In the genomic region with DNA sequence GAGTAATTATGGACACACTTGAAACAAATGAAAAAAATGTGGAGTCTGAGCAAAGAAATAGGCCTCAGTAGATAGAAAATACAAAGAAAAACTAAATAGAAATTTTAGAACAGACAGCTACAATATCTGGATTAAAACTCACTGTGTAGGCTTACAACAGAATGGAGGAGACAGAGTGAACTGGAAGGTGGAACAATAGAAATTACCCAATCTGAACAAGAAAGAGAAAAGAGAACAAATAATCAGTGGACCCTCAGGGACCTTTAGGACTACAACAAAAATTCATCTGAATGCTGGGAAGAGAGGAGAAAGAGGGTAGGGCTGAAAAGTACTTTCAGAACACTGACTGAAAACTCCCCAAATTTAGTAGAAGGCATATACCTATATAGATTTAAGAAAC, we compare ENCODE assay signal across 16 cellular contexts.
DNase-seq lines count a peak whose midpoint lies in the region; ATAC-seq, FAIRE-seq and TF ChIP-seq lines count a peak whose summit lies in the region.
"Had no signal": no experiment of that assay in that cellular context is flagged by ENCODE, and none has a peak within 500 bp of the region (broad histone marks: within the 10 kb centered on the region; RNA-seq: fewer than 3 reads in every experiment).

No MANE protein-coding gene starts in this region.

- H3K27me3 ChIP-seq in HepG2 (ENCODE audit: control insufficient read depth in 1 of 2, insufficient read depth in 2 of 2, low read length in 2 of 2): no peaks in the 10 kb centered on the region
- no peaks in the 10 kb centered on the region for H3K27me3 ChIP-seq in right lobe of liver
- H3K27me3 ChIP-seq: BLaER1 treated with 17β-estradiol and CSF1 and Interleukin-3, amounts not matched to agents 10 nM and 100 nM had no signal

- peaks cover 24% of the 10 kb centered on the region for H3K36me3 Mint-ChIP-seq in WTC11
- H3K36me3 Mint-ChIP-seq in activated CD4-positive, alpha-beta T cell treated with anti-CD3 and anti-CD28 coated beads for 36 hours (ENCODE audit: low read depth): peaks cover 13% of the 10 kb centered on the region

- no TSS peak for BruUV-seq in HepG2 (replicated peaks; lab: Mats Ljungman, UMichigan)

- no peak for TF ChIP-seq POLR2A in HepG2 (IDR thresholded peaks at IDR 0.05; ENCODE audit: insufficient read depth in 1 of 2, low read depth in 2 of 2, low read length in 2 of 2)
- no peak for TF ChIP-seq POLR2A in right lobe of liver (IDR thresholded peaks at IDR 0.05)

- no peaks in the 10 kb centered on the region for H3K27me3 Mint-ChIP-seq in WTC11 (ENCODE audit: low read depth)
- no peaks in the 10 kb centered on the region for H3K27me3 Mint-ChIP-seq in activated CD4-positive, alpha-beta T cell treated with anti-CD3 and anti-CD28 coated beads for 36 hours
- H3K27me3 Mint-ChIP-seq: CD4-positive, CD25-positive, alpha-beta regulatory T cell had no signal

- ATAC-seq in HepG2: no peak
- ATAC-seq in right lobe of liver: no peak
- ATAC-seq in WTC11: no peak
- ATAC-seq in activated CD4-positive, alpha-beta T cell treated with anti-CD3 and anti-CD28 coated beads for 36 hours: no peak
- ATAC-seq in GM21619 (IDR thresholded peaks at IDR 0.05; ENCODE audit: unreplicated experiment): no peak
- no peak for ATAC-seq in HG03469 (IDR thresholded peaks at IDR 0.05; ENCODE audit: unreplicated experiment)

- H4K20me1 ChIP-seq in HepG2 (ENCODE audit: insufficient read depth, low read length): no peaks in the 10 kb centered on the region
- H4K20me1 ChIP-seq: BLaER1 treated with 17β-estradiol and CSF1 and Interleukin-3, amounts not matched to agents 10 nM and 100 nM had no signal

- H3K27ac ChIP-seq in HepG2 (ENCODE audit: extremely low read length, insufficient read depth, low read length) (no peak overlapping the region), right lobe of liver (no peak overlapping the region)
- H3K27ac ChIP-seq: 22Rv1; BLaER1 treated with 17β-estradiol and CSF1 and Interleukin-3, amounts not matched to agents 10 nM and 100 nM; HL-60 had no signal

- POLR2A ChIA-PET in HepG2 (lab: Yijun Ruan, JAX) (no interaction called here), WTC11 (lab: Charles Lee) (no interaction called here)
- POLR2A ChIA-PET in activated CD4-positive, alpha-beta T cell treated with anti-CD3 and anti-CD28 coated beads for 36 hours (lab: Charles Lee): no interaction called here

- DNase-seq in HepG2 (ENCODE audit: low spot score) (no peak), right lobe of liver (no peak), WTC11 (ENCODE audit: low spot score) (no peak), fibroblast of pulmonary artery (ENCODE audit: low read depth) (peak; percentile 14), AG20443 (ENCODE audit: low spot score) (no peak)
- DNase-seq in activated CD4-positive, alpha-beta T cell treated with anti-CD3 and anti-CD28 coated beads for 36 hours: no peak
- DNase-seq: CD4-positive, CD25-positive, alpha-beta regulatory T cell; DMS79; GOT3 had no signal

- no peak overlapping the region for H3K4me3 Mint-ChIP-seq in WTC11
- H3K4me3 Mint-ChIP-seq in activated CD4-positive, alpha-beta T cell treated with anti-CD3 and anti-CD28 coated beads for 36 hours: no peak overlapping the region
- H3K4me3 Mint-ChIP-seq: CD4-positive, CD25-positive, alpha-beta regulatory T cell had no signal

- H3K36me3 ChIP-seq in HepG2 (replicated peaks in 1 of 2; ENCODE audit: control insufficient read depth in 1 of 2, insufficient read depth in 2 of 2, low read length in 2 of 2) (no peaks in the 10 kb centered on the region), right lobe of liver (no peaks in the 10 kb centered on the region)
- H3K36me3 ChIP-seq: HAP-1 had no signal

- H3K9me3 ChIP-seq in HepG2 (ENCODE audit: low read length) (no peaks in the 10 kb centered on the region), right lobe of liver (no peaks in the 10 kb centered on the region)
- H3K9me3 ChIP-seq: HAP-1 had no signal

- H3K9ac ChIP-seq in HepG2 (ENCODE audit: insufficient read depth, low read depth, low read length): no peak overlapping the region
- H3K9ac ChIP-seq: BLaER1 treated with 17β-estradiol and CSF1 and Interleukin-3, amounts not matched to agents 10 nM and 100 nM had no signal

- FAIRE-seq in HepG2 (lab: Jason Lieb, UNC): no peak
- FAIRE-seq: GM12891 had no signal

- CTCF ChIA-PET in HepG2 (lab: Yijun Ruan, JAX; ENCODE audit: low intra/inter-chr PET ratio, low total read pairs): no interaction called here
- CTCF ChIA-PET in WTC11 (lab: Charles Lee): no interaction called here
- CTCF ChIA-PET in activated CD4-positive, alpha-beta T cell treated with anti-CD3 and anti-CD28 coated beads for 36 hours (lab: Charles Lee): interaction anchor here (0.5 to 0.9 kb wide), 3 partner anchors 44 to 248 kb away, joined by 3 read pairs; no protein-coding TSS in a partner anchor

- in situ Hi-C loops in HepG2 (cut with HindIII; ENCODE audit: extremely low pct_ligation_motif_present, low pct_unique_long_range_greater_than_20kb): no loop called here

- peak overlapping the region; percentile 46 for H3K27ac Mint-ChIP-seq in WTC11
- H3K27ac Mint-ChIP-seq in activated CD4-positive, alpha-beta T cell treated with anti-CD3 and anti-CD28 coated beads for 36 hours: no peak overlapping the region
- H3K27ac Mint-ChIP-seq: CD4-positive, CD25-positive, alpha-beta regulatory T cell had no signal

- H3K4me3 ChIP-seq in HepG2 (replicated peaks in 1 of 3; ENCODE audit: insufficient read depth in 1 of 3, low read depth in 2 of 3, low read length in 3 of 3) (no peak overlapping the region), right lobe of liver (no peak overlapping the region), fibroblast of pulmonary artery (replicated peaks; ENCODE audit: low read depth, low read length) (no peak overlapping the region)
- H3K4me3 ChIP-seq: BLaER1 treated with 17β-estradiol and CSF1 and Interleukin-3, amounts not matched to agents 10 nM and 100 nM; HAP-1 had no signal

- TF ChIP-seq CTCF in HepG2 (CRISPR knock-in tag; IDR thresholded peaks at IDR 0.05) (no peak), right lobe of liver (IDR thresholded peaks at IDR 0.05) (no peak), WTC11 (IDR thresholded peaks at IDR 0.05) (no peak), fibroblast of pulmonary artery (IDR thresholded peaks at IDR 0.05; ENCODE audit: low read length, missing control alignments) (no peak)

- peaks cover 7% of the 10 kb centered on the region for H3K79me2 ChIP-seq in HepG2 (ENCODE audit: insufficient read depth, low read length)

- H3K9me3 Mint-ChIP-seq in WTC11: peaks cover 14% of the 10 kb centered on the region
- H3K9me3 Mint-ChIP-seq in activated CD4-positive, alpha-beta T cell treated with anti-CD3 and anti-CD28 coated beads for 36 hours (ENCODE audit: low read depth): peaks cover 3% of the 10 kb centered on the region

- H3K4me1 ChIP-seq in HepG2 (ENCODE audit: insufficient read depth, low read length): peaks cover 20% of the 10 kb centered on the region
- H3K4me1 ChIP-seq in right lobe of liver: peaks cover 0 to 4% (median 0%) of the 10 kb centered on the region in 4 donors

- TF ChIP-seq EP300 in HepG2 (IDR thresholded peaks at IDR 0.05; ENCODE audit: low read depth in 2 of 2, low read length in 2 of 2) (no peak), HepG2 (CRISPR knock-in tag; IDR thresholded peaks at IDR 0.05; ENCODE audit: borderline replicate concordance) (no peak)

- TF ChIP-seq RAD21 in HepG2 (CRISPR knock-in tag; IDR thresholded peaks at IDR 0.05): no peak

- H3K4me1 Mint-ChIP-seq in WTC11: peaks cover 3% of the 10 kb centered on the region; the same call in 1 of the 2 replicates
- peaks cover 16% of the 10 kb centered on the region for H3K4me1 Mint-ChIP-seq in activated CD4-positive, alpha-beta T cell treated with anti-CD3 and anti-CD28 coated beads for 36 hours

- H2AFZ ChIP-seq in HepG2 (ENCODE audit: low read length): no peak overlapping the region

- intact Hi-C loops in HepG2 (cut with micrococcal nuclease; ENCODE audit: unreplicated experiment) (loop anchor here (2.0 kb wide), 1 partner anchor 14 kb away; no protein-coding TSS in a partner anchor), right lobe of liver (cut with DNase I) (no loop called here)
- intact Hi-C loops in activated CD4-positive, alpha-beta T cell treated with anti-CD3 and anti-CD28 coated beads for 36 hours (cut with DNase I, micrococcal nuclease): no loop called here

- H3K4me2 ChIP-seq in HepG2 (ENCODE audit: low read depth, low read length): no peak overlapping the region
- H3K4me2 ChIP-seq: BLaER1 treated with 17β-estradiol and CSF1 and Interleukin-3, amounts not matched to agents 10 nM and 100 nM had no signal

TF ChIP-seq in HepG2, 621 proteins besides CTCF, POLR2A, EP300 and RAD21:
- TF ChIP-seq CHD4 (IDR thresholded peaks at IDR 0.05; ENCODE audit: borderline replicate concordance, low read length) (no peak), THYN1 (CRISPR knock-in tag; IDR thresholded peaks at IDR 0.05; ENCODE audit: borderline replicate concordance, low read depth) (no peak), SOX5 (CRISPR knock-in tag; IDR thresholded peaks at IDR 0.05; ENCODE audit: borderline replicate concordance) (peak; percentile 12; the same call in 1 of the 2 replicates), SOX13 (IDR thresholded peaks at IDR 0.05) (no peak), SOX13 (CRISPR knock-in tag; conservative IDR thresholded peaks at IDR 0.05 in 1 of 2, IDR thresholded peaks at IDR 0.05 in 1 of 2) (peak in 1 of 2 experiments; percentile 59; a peak in 2 of 4 replicates), JARID2 (CRISPR knock-in tag; IDR thresholded peaks at IDR 0.05; ENCODE audit: insufficient replicate concordance) (no peak), ZNF570 (CRISPR knock-in tag; IDR thresholded peaks at IDR 0.05; ENCODE audit: borderline replicate concordance) (no peak), SNRNP70 (IDR thresholded peaks at IDR 0.05; ENCODE audit: low read depth, low read length) (no peak), ZFP62 (CRISPR knock-in tag; IDR thresholded peaks at IDR 0.05) (no peak)

TF ChIP-seq in WTC11, 78 proteins besides CTCF, POLR2A, EP300 and RAD21 (continues in another document):
- TF ChIP-seq TP53 (CRISPR knock-in tag; IDR thresholded peaks at IDR 0.05): no peak
- TF ChIP-seq, protein P1, sequence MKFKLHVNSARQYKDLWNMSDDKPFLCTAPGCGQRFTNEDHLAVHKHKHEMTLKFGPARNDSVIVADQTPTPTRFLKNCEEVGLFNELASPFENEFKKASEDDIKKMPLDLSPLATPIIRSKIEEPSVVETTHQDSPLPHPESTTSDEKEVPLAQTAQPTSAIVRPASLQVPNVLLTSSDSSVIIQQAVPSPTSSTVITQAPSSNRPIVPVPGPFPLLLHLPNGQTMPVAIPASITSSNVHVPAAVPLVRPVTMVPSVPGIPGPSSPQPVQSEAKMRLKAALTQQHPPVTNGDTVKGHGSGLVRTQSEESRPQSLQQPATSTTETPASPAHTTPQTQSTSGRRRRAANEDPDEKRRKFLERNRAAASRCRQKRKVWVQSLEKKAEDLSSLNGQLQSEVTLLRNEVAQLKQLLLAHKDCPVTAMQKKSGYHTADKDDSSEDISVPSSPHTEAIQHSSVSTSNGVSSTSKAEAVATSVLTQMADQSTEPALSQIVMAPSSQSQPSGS (CRISPR knock-in tag; IDR thresholded peaks at IDR 0.05; ENCODE audit: borderline replicate concordance, low read depth): no peak
- TF ChIP-seq, protein P2, sequence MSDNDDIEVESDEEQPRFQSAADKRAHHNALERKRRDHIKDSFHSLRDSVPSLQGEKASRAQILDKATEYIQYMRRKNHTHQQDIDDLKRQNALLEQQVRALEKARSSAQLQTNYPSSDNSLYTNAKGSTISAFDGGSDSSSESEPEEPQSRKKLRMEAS (CRISPR knock-in tag; IDR thresholded peaks at IDR 0.05): no peak
- no peak for TF ChIP-seq ZNF671 (CRISPR knock-in tag; IDR thresholded peaks at IDR 0.05)
